In the genomic region with DNA sequence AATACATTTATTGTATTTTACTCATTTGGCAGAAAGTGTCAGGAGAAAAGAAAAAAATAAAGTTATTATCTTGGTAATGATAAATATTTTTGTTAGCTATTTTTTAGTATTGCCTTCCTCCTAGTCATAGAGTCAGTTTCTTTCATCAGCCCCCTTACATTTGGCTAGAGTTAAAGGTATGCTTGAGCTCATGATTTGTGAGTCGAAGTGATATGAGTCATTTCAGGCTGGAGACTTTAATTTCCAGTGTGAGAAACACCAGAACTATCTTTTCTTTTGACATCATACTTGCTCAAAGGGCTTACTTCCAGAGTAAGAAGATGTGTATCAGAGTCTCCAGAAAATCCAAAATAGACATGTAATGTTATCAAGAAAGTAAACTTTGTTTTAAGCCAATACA, we compare ENCODE assay signal across 14 cellular contexts.
"Had no signal": no experiment of that assay in that cellular context is flagged by ENCODE, and none has a peak within 500 bp of the region (broad histone marks: within the 10 kb centered on the region; RNA-seq: fewer than 3 reads in every experiment).

No MANE protein-coding gene starts in this region.

- H3K36me3 ChIP-seq: lower lobe of right lung, SJSA1, tibial nerve had no signal

- H3K27me3 Mint-ChIP-seq: activated CD4-positive, alpha-beta memory T cell treated with anti-CD3 and anti-CD28 coated beads, Interleukin-2, amount 10 ng/mL, durations not matched to agents 7 days and 5 days; activated naive CD8-positive, alpha-beta T cell treated with anti-CD3 and anti-CD28 coated beads, Interleukin-2, amount 10 ng/mL, durations not matched to agents 7 days and 5 days; central memory CD8-positive, alpha-beta T cell; naive B cell had no signal

- H2AFZ ChIP-seq: hepatocyte, parathyroid adenoma had no signal

- H3K27ac Mint-ChIP-seq: activated CD4-positive, alpha-beta memory T cell treated with anti-CD3 and anti-CD28 coated beads, Interleukin-2, amount 10 ng/mL, durations not matched to agents 7 days and 5 days; activated naive CD8-positive, alpha-beta T cell treated with anti-CD3 and anti-CD28 coated beads, Interleukin-2, amount 10 ng/mL, durations not matched to agents 7 days and 5 days; endodermal cell; naive B cell had no signal

- H3K4me1 ChIP-seq: lower lobe of right lung, parathyroid adenoma, SJSA1, tibial nerve had no signal

- H3K4me1 Mint-ChIP-seq: activated CD4-positive, alpha-beta memory T cell treated with anti-CD3 and anti-CD28 coated beads, Interleukin-2, amount 10 ng/mL, durations not matched to agents 7 days and 5 days; activated naive CD8-positive, alpha-beta T cell treated with anti-CD3 and anti-CD28 coated beads, Interleukin-2, amount 10 ng/mL, durations not matched to agents 7 days and 5 days; central memory CD8-positive, alpha-beta T cell; naive B cell had no signal

- H3K36me3 Mint-ChIP-seq: activated naive CD8-positive, alpha-beta T cell treated with anti-CD3 and anti-CD28 coated beads, Interleukin-2, amount 10 ng/mL, durations not matched to agents 7 days and 5 days; naive B cell had no signal

- H3K4me2 ChIP-seq: hepatocyte had no signal

- H3K9me3 ChIP-seq: lower lobe of right lung, SJSA1 had no signal

- H3K4me3 Mint-ChIP-seq: activated CD4-positive, alpha-beta memory T cell treated with anti-CD3 and anti-CD28 coated beads, Interleukin-2, amount 10 ng/mL, durations not matched to agents 7 days and 5 days; activated naive CD8-positive, alpha-beta T cell treated with anti-CD3 and anti-CD28 coated beads, Interleukin-2, amount 10 ng/mL, durations not matched to agents 7 days and 5 days; central memory CD8-positive, alpha-beta T cell; endodermal cell; naive B cell had no signal

- DNase-seq: activated CD4-positive, alpha-beta memory T cell treated with anti-CD3 and anti-CD28 coated beads, Interleukin-2, amount 10 ng/mL, durations not matched to agents 7 days and 5 days; activated gamma-delta T cell; activated naive CD8-positive, alpha-beta T cell treated with anti-CD3 and anti-CD28 coated beads, Interleukin-2, amount 10 ng/mL, durations not matched to agents 7 days and 5 days; activated T-cell treated with anti-CD3 and anti-CD28 coated beads, Interleukin-2, amount 50 U/mL, for 48 hours; dermis blood vessel endothelial cell; endodermal cell; lower lobe of right lung; naive B cell had no signal

- H3K4me3 ChIP-seq: hepatocyte, lower lobe of right lung, SJSA1, tibial nerve had no signal

- H3K79me2 ChIP-seq: hepatocyte, parathyroid adenoma had no signal

- H3K27ac ChIP-seq: hepatocyte, lower lobe of right lung, parathyroid adenoma, SJSA1, tibial nerve had no signal

- ATAC-seq: esophagus mucosa, lower lobe of right lung had no signal

- H3K27me3 ChIP-seq: hepatocyte, SJSA1, tibial nerve had no signal

- H3K9ac ChIP-seq: parathyroid adenoma had no signal
